In genomic region chr14:54652188-54652889, GRCh38 we compare ENCODE assay signal across 7 cellular contexts.
DNase-seq lines count a peak whose midpoint lies in the region; ATAC-seq and TF ChIP-seq lines count a peak whose summit lies in the region.

No MANE protein-coding gene starts in this region.

- TF ChIP-seq CTCF in upper lobe of left lung (IDR thresholded peaks at IDR 0.05): no peak

- 41 to 47% methylated on average over 11 of the region's 11 CpGs for WGBS in upper lobe of left lung, 2 donors

- no peaks in the 10 kb centered on the region for H3K9me3 ChIP-seq in upper lobe of left lung

- H3K27me3 ChIP-seq in upper lobe of left lung: no peaks in the 10 kb centered on the region

- peaks cover 41 to 53% (median 48%) of the 10 kb centered on the region in 4 donors for H3K4me1 ChIP-seq in upper lobe of left lung

- H3K27ac ChIP-seq in upper lobe of left lung: peak overlapping the region; percentile 80 to 85 (median 84)

- DNase-seq in HuH-7.5 (ENCODE audit: low spot score) (peak; percentile 57), dedifferentiated amniotic fluid mesenchymal stem cell (ENCODE audit: extremely low spot score) (peak; percentile 99), left lobe of liver (ENCODE audit: low spot score) (peak; percentile 56), upper lobe of left lung (peak in 1 of 2 donors; percentile 88), SKM-1 treated with dmso at 0.1 percent for 144 hours (lab: John Stamatoyannopoulos, UW; ENCODE audit: unreplicated experiment) (no peak)

- H3K4me3 ChIP-seq in upper lobe of left lung: peak overlapping the region in 2 of 4 donors; percentile 12 to 25

- no peaks in the 10 kb centered on the region for H3K36me3 ChIP-seq in upper lobe of left lung

- ATAC-seq in left lobe of liver (peak; percentile 69), upper lobe of left lung (ENCODE audit: low FRiP score in 2 of 2) (peak; percentile 92 to 94), HG02938 (IDR thresholded peaks at IDR 0.05; ENCODE audit: unreplicated experiment) (no peak), GM21381 (IDR thresholded peaks at IDR 0.05; ENCODE audit: unreplicated experiment) (no peak)

- TF ChIP-seq EP300 in upper lobe of left lung (IDR thresholded peaks at IDR 0.05): peak in 2 of 4 donors; percentile 65 to 85

- no peak for TF ChIP-seq POLR2A in upper lobe of left lung (IDR thresholded peaks at IDR 0.05)

Comparison
In these comparisons a context has a peak if more than half of its experiments do, and no peak if none do; other contexts are left out.
1. ATAC-seq: peak in left lobe of liver (single experiment) and upper lobe of left lung (2 of 2); none in HG02938 (single experiment) and GM21381 (single experiment).